Comparison of ENCODE assay signal across 18 cellular contexts in genomic region chr9:7174884-7175283, GRCh38.
A peak's percentile ranks its signal among the peaks of the same experiment; 100 is the strongest.
DNase-seq lines count a peak whose midpoint lies in the region; ATAC-seq and TF ChIP-seq lines count a peak whose summit lies in the region.
"Had no signal": no experiment of that assay in that cellular context is flagged by ENCODE, and none has a peak within 500 bp of the region (broad histone marks: within the 10 kb centered on the region; RNA-seq: fewer than 3 reads in every experiment).

No MANE protein-coding gene starts in this region.

- H3K9me2 ChIP-seq in Loucy (replicated peaks; ENCODE audit: low read depth, low read length) = no peaks in the 10 kb centered on the region

- H3F3A ChIP-seq in Loucy (ENCODE audit: low read depth) = no peaks in the 10 kb centered on the region

- H3K9ac ChIP-seq in DND-41 (ENCODE audit: low read depth, low read length) (no peak overlapping the region), Loucy (ENCODE audit: low read depth, low read length, poor library complexity, severe bottlenecking) (no peak overlapping the region)

- no peaks in the 10 kb centered on the region for H3K36me3 ChIP-seq in A673 (ENCODE audit: insufficient read depth, low read length, poor library complexity, severe bottlenecking)
- peaks cover 13% of the 10 kb centered on the region for H3K36me3 ChIP-seq in DND-41 (ENCODE audit: insufficient read depth, low read length)
- peaks cover 36% of the 10 kb centered on the region; the same call in 1 of the 2 replicates for H3K36me3 ChIP-seq in Loucy (ENCODE audit: insufficient read depth, low read length)

- no peak overlapping the region for H3K4me3 ChIP-seq in A673 (ENCODE audit: low read depth, low read length, poor library complexity, severe bottlenecking)
- no peak overlapping the region for H3K4me3 ChIP-seq in DND-41 (ENCODE audit: low read depth in 1 of 2, low read length in 2 of 2)
- H3K4me3 ChIP-seq in Loucy (ENCODE audit: low read length, poor library complexity, severe bottlenecking) = no peak overlapping the region
- no peak overlapping the region for H3K4me3 ChIP-seq in right cardiac atrium (ENCODE audit: low read length)
- H3K4me3 ChIP-seq: SK-N-MC had no signal

- H3K79me2 ChIP-seq in DND-41 (ENCODE audit: insufficient read depth, low read length) (no peaks in the 10 kb centered on the region), Loucy (ENCODE audit: insufficient read depth, low read length) (no peaks in the 10 kb centered on the region)

- intact Hi-C loops in A673 (cut with micrococcal nuclease; ENCODE audit: unreplicated experiment) (loop anchor here (5.0 to 10.0 kb wide), 3 partner anchors 160 to 362 kb away; no protein-coding TSS in a partner anchor), right cardiac atrium (cut with DNase I) (no loop called here)

- H2AFZ ChIP-seq in DND-41 (ENCODE audit: low read depth, low read length) (no peak overlapping the region), Loucy (ENCODE audit: low read length) (no peak overlapping the region)

- CTCF ChIA-PET in A673 (lab: Charles Lee) = no interaction called here

- H3K4me1 ChIP-seq in A673 (ENCODE audit: insufficient read depth, low read length, poor library complexity, severe bottlenecking) (no peaks in the 10 kb centered on the region), DND-41 (ENCODE audit: insufficient read depth, low read length) (no peaks in the 10 kb centered on the region), Loucy (ENCODE audit: insufficient read depth, low read length, poor library complexity, severe bottlenecking) (no peaks in the 10 kb centered on the region), right cardiac atrium (ENCODE audit: control insufficient read depth, insufficient read depth, low read length) (peaks cover 7% of the 10 kb centered on the region)

- peak; percentile 55; the same call in 2 of the 3 replicates for ATAC-seq in DND-41 (ENCODE audit: insufficient read depth, low read depth)
- ATAC-seq in esophagus mucosa = peak; percentile 44
- no peak for ATAC-seq in GM21515 (IDR thresholded peaks at IDR 0.05; ENCODE audit: unreplicated experiment)
- no peak for ATAC-seq in right cardiac atrium
- ATAC-seq: effector memory CD8-positive, alpha-beta T cell; left lobe of liver had no signal

- BruUV-seq in A673 (replicated peaks; lab: Mats Ljungman, UMichigan) = no TSS peak

- 95% methylated on average over 8 of the region's 8 CpGs for WGBS in right cardiac atrium

- H3K27me3 ChIP-seq in A673 (replicated peaks; ENCODE audit: insufficient read depth, low read depth, low read length, poor library complexity) (no peaks in the 10 kb centered on the region), DND-41 (ENCODE audit: insufficient read depth, low read length, poor library complexity) (no peaks in the 10 kb centered on the region), Loucy (ENCODE audit: insufficient read depth, low read length, poor library complexity, severe bottlenecking) (no peaks in the 10 kb centered on the region), right cardiac atrium (ENCODE audit: control insufficient read depth, insufficient read depth) (no peaks in the 10 kb centered on the region)

- TF ChIP-seq CTCF in A673 (conservative IDR thresholded peaks at IDR 0.05; ENCODE audit: low read depth, low read length) (peak; percentile 49), DND-41 (IDR thresholded peaks at IDR 0.05; ENCODE audit: borderline replicate concordance, extremely low read depth, low read length, poor library complexity, severe bottlenecking) (peak; percentile 18), Loucy (conservative IDR thresholded peaks at IDR 0.05; ENCODE audit: low read length) (peak; percentile 61)

- POLR2A ChIA-PET in A673 (lab: Charles Lee; ENCODE audit: low non-redundant PET) = no interaction called here

- H3K27ac ChIP-seq in A673 (ENCODE audit: low read depth, low read length, poor library complexity, severe bottlenecking) (no peak overlapping the region), DND-41 (ENCODE audit: low read length) (no peak overlapping the region), right cardiac atrium (ENCODE audit: low read length) (no peak overlapping the region)
- H3K27ac ChIP-seq: SK-N-MC had no signal

- H3K4me2 ChIP-seq in DND-41 (ENCODE audit: insufficient read depth, low read length) (no peak overlapping the region), Loucy (ENCODE audit: low read depth, low read length, poor library complexity, severe bottlenecking) (no peak overlapping the region)

- no peaks in the 10 kb centered on the region for H3K9me3 ChIP-seq in A673 (ENCODE audit: low read depth, low read length, poor library complexity, severe bottlenecking)
- H3K9me3 ChIP-seq in DND-41 (ENCODE audit: insufficient read depth, low read length, severe bottlenecking) = no peaks in the 10 kb centered on the region
- no peaks in the 10 kb centered on the region for H3K9me3 ChIP-seq in Loucy (ENCODE audit: insufficient read depth, low read depth, low read length)
- no peaks in the 10 kb centered on the region for H3K9me3 ChIP-seq in right cardiac atrium (ENCODE audit: control insufficient read depth, low read length)

- no peaks in the 10 kb centered on the region for H4K20me1 ChIP-seq in DND-41 (ENCODE audit: insufficient read depth, low read length)
- H4K20me1 ChIP-seq in Loucy (ENCODE audit: insufficient read depth, low read length, poor library complexity, severe bottlenecking) = no peaks in the 10 kb centered on the region

- DNase-seq in A673 (ENCODE audit: low spot score) (peak; percentile 28), DND-41 (peak; percentile 7), T-helper 1 cell (no peak), NCI-H2029 (lab: John Stamatoyannopoulos, UW) (no peak), right cardiac atrium (no peak)
- DNase-seq: activated CD4-positive, alpha-beta T cell treated with anti-CD3 and anti-CD28 coated beads, Interleukin-2, amount 50 U/mL, for 48 hours; amniotic stem cell; cerebellar nuclear complex; effector memory CD8-positive, alpha-beta T cell; Kasumi-1; NCI-H1694; NCI-H510A; occipital lobe had no signal

Comparison
In these comparisons a context has a peak if more than half of its experiments do, and no peak if none do; other contexts are left out.
1. DNase-seq: peak in A673 (single experiment) and DND-41 (single experiment); none in T-helper 1 cell (0 of 5), NCI-H2029 (single experiment) and right cardiac atrium (0 of 3).
2. ATAC-seq: peak in DND-41 (single experiment) and esophagus mucosa (single experiment); none in GM21515 (single experiment) and right cardiac atrium (0 of 2).
3. Peak in every context shown above with its lines, with median percentiles within 50 percentile points of each other: CTCF ChIP-seq.